ENCODE assay signal across 1 cellular context in the genomic region with DNA sequence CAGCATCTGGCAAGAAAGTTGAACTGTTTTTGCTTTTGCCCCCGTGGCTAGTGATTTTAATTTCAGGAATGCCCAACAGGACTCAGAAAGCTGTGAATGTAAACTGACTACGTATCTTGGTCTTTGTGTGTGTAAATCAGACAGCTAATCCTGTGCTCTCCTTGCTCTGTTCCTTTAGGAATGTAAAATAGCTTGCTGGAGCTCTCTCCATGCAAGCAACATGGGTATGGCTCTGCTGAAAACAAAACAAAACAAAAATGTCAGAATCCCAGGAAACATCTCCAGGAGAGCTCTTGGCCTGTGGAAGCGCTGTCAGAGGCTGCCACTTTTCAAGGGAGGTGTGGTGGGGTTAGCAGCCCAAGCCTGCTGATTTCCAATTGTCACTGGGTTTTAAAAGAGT.
TF ChIP-seq lines count a peak whose summit lies in the region.

No MANE protein-coding gene starts in this region.

TF ChIP-seq in IMR-90, 13 proteins besides CTCF, POLR2A, EP300 and RAD21:
- TF ChIP-seq MAFK (IDR thresholded peaks at IDR 0.05; ENCODE audit: low read depth, low read length) (no peak), MAZ (IDR thresholded peaks at IDR 0.05; ENCODE audit: borderline replicate concordance, low read depth, low read length) (no peak), CHD1 (IDR thresholded peaks at IDR 0.05; ENCODE audit: low read depth, low read length) (no peak), CEBPB (IDR thresholded peaks at IDR 0.05; ENCODE audit: low read depth, low read length) (no peak), BHLHE40 (IDR thresholded peaks at IDR 0.05; ENCODE audit: low read depth, low read length) (no peak), RFX5 (IDR thresholded peaks at IDR 0.05; ENCODE audit: low read depth, low read length) (no peak), SMC3 (IDR thresholded peaks at IDR 0.05; ENCODE audit: low read depth, low read length) (no peak), FOS (IDR thresholded peaks at IDR 0.05; ENCODE audit: low read depth, low read length) (no peak), MXI1 (IDR thresholded peaks at IDR 0.05; ENCODE audit: borderline replicate concordance, low read depth, low read length) (no peak), RCOR1 (IDR thresholded peaks at IDR 0.05; ENCODE audit: insufficient replicate concordance, low read length) (no peak), NFE2L2 (IDR thresholded peaks at IDR 0.05; ENCODE audit: low read depth, low read length) (no peak)
- TF ChIP-seq, protein P1, sequence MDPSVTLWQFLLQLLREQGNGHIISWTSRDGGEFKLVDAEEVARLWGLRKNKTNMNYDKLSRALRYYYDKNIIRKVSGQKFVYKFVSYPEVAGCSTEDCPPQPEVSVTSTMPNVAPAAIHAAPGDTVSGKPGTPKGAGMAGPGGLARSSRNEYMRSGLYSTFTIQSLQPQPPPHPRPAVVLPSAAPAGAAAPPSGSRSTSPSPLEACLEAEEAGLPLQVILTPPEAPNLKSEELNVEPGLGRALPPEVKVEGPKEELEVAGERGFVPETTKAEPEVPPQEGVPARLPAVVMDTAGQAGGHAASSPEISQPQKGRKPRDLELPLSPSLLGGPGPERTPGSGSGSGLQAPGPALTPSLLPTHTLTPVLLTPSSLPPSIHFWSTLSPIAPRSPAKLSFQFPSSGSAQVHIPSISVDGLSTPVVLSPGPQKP (IDR thresholded peaks at IDR 0.05; ENCODE audit: borderline replicate concordance, low read depth, low read length): no peak
- TF ChIP-seq, protein P2, sequence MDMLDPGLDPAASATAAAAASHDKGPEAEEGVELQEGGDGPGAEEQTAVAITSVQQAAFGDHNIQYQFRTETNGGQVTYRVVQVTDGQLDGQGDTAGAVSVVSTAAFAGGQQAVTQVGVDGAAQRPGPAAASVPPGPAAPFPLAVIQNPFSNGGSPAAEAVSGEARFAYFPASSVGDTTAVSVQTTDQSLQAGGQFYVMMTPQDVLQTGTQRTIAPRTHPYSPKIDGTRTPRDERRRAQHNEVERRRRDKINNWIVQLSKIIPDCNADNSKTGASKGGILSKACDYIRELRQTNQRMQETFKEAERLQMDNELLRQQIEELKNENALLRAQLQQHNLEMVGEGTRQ (IDR thresholded peaks at IDR 0.05; ENCODE audit: low read depth, low read length): no peak
